ENCODE assay signal across 21 cellular contexts in genomic region chr9:92122061-92122460, GRCh38.
"Had no signal": no experiment of that assay in that cellular context is flagged by ENCODE, and none has a peak within 500 bp of the region (broad histone marks: within the 10 kb centered on the region; RNA-seq: fewer than 3 reads in every experiment).

No MANE protein-coding gene starts in this region.

- DNase-seq: Karpas-422, KG1, MG63, NCI-H1092, NCI-H1105 treated with DMSO at 0.1 percent for 48 hours, NCI-H1417 treated with DMSO at 0.1 percent for 48 hours, NCI-H187, NCI-H2029, NCI-H2081 treated with DMSO at 0.1 percent for 48 hours, NCI-H2171, NCI-H226, NCI-H446, NCI-H510A, NCI-H524 treated with DMSO at 0.1 percent for 48 hours, NCI-H69, NCI-H774, RPMI8226, SHP77, SK-N-SH, SW 1271, T-cell had no signal

- ATAC-seq: T-cell had no signal

- H3K9me2 ChIP-seq: SK-N-SH had no signal

- H3K4me3 ChIP-seq: MG63 had no signal

- H3K36me3 ChIP-seq: MG63 had no signal

- H3K27me3 ChIP-seq: MG63 had no signal

- H3K9ac ChIP-seq: SK-N-SH had no signal

- H3K4me2 ChIP-seq: SK-N-SH had no signal

- H3K9me3 ChIP-seq: MG63, SK-N-SH had no signal
